13 cellular contexts compared by ENCODE assay signal in the genomic region with DNA sequence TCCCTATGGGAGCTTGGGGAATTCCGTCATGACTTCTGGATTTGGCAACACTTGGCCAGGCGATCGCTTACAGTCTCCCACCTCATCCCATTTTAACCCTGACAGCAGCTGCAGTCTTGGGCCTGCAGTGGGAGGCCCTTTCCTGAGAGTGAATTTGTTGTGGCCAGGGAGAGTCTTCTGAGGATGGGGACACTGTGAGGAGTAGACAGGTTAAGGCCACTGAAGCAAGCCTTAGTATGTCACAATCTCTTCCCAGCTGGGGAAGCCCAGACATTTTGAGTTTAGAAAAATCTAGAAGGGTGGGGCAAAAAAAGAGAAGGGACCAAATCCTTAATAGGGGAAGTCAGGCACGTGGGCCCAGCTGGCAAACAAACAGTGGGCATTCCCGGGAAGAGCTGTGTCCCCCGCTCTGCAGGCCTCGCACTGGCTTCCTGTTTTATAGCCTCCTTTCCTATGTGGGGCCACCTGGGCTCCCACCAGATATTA.
A peak's percentile ranks its signal among the peaks of the same experiment; 100 is the strongest.
DNase-seq lines count a peak whose midpoint lies in the region; ATAC-seq and TF ChIP-seq lines count a peak whose summit lies in the region.
"Had no signal": no experiment of that assay in that cellular context is flagged by ENCODE, and none has a peak within 500 bp of the region (broad histone marks: within the 10 kb centered on the region; RNA-seq: fewer than 3 reads in every experiment).

No MANE protein-coding gene starts in this region.

- H3K36me3 ChIP-seq in adrenal gland (replicated peaks in 1 of 2), result no peaks in the 10 kb centered on the region
- no peaks in the 10 kb centered on the region for H3K36me3 ChIP-seq in upper lobe of right lung

- 64 to 73% (median 67%) methylated on average over 4 to 7 of the region's 7 CpGs for WGBS in adrenal gland, 4 donors

- H3K27ac ChIP-seq in adrenal gland (peak overlapping the region in 3 of 5 donors; percentile 29 to 72 (median 65)), upper lobe of right lung (peak overlapping the region; percentile 37)
- H3K27ac ChIP-seq: epithelial cell of prostate had no signal

- H3K27ac Mint-ChIP-seq in nephron progenitor cell, result peak overlapping the region; percentile 53
- H3K27ac Mint-ChIP-seq: activated T-helper 2 cell treated with anti-CD3 and anti-CD28 coated beads, Interferon-gamma antibody, Interleukin-2, Interleukin-4, amounts not matched to agents 10 μg/mL and 5 μg/mL and 100 μg/mL, durations not matched to agents 14 hours and 24 hours and 36 hours had no signal

- H3K36me3 Mint-ChIP-seq in nephron progenitor cell (ENCODE audit: low read depth), result no peaks in the 10 kb centered on the region

- no peaks in the 10 kb centered on the region for H3K27me3 ChIP-seq in adrenal gland
- no peaks in the 10 kb centered on the region for H3K27me3 ChIP-seq in upper lobe of right lung

- H3K4me3 ChIP-seq in adrenal gland, result no peak overlapping the region
- H3K4me3 ChIP-seq in fibroblast of mammary gland (ENCODE audit: control insufficient read depth, low read depth, low read length), result no peak overlapping the region
- H3K4me3 ChIP-seq in upper lobe of right lung, result no peak overlapping the region
- H3K4me3 ChIP-seq: mucosa of descending colon had no signal

- peaks cover 70% of the 10 kb centered on the region for H3K4me1 Mint-ChIP-seq in nephron progenitor cell

- DNase-seq in adrenal gland (peak in 1 of 7 donors; percentile 34), fibroblast of mammary gland (ENCODE audit: low read depth) (peak; percentile 30), nephron progenitor cell (no peak), upper lobe of right lung (no peak), LoVo (ENCODE audit: low spot score) (no peak), NCI-H82 treated with DMSO at 0.1 percent for 48 hours (lab: John Stamatoyannopoulos, UW; ENCODE audit: unreplicated experiment) (no peak)
- DNase-seq: mucosa of descending colon; stimulated activated CD4-positive, alpha-beta T cell treated with anti-CD3 and anti-CD28 coated beads, Interleukin-4, amount 100 ng/mL, for 4 hours; stimulated activated naive CD8-positive, alpha-beta T cell treated with anti-CD3 and anti-CD28 coated beads, Interleukin-15, Interleukin-2, amounts not matched to agents 100 U/mL and 50 U/mL, for 24 hours; T-helper 2 cell had no signal

- no peak overlapping the region for H3K4me3 Mint-ChIP-seq in nephron progenitor cell

- H3K4me1 ChIP-seq in adrenal gland (replicated peaks in 1 of 2) (peaks cover 13 to 14% of the 10 kb centered on the region in 2 donors), upper lobe of right lung (peaks cover 14% of the 10 kb centered on the region)

- TF ChIP-seq CTCF in adrenal gland (IDR thresholded peaks at IDR 0.05) (no peak), fibroblast of mammary gland (conservative IDR thresholded peaks at IDR 0.05; ENCODE audit: control insufficient read depth, insufficient read depth, low read depth, low read length) (no peak), nephron progenitor cell (IDR thresholded peaks at IDR 0.05) (no peak), upper lobe of right lung (IDR thresholded peaks at IDR 0.05) (no peak)

- H3K9me3 Mint-ChIP-seq in nephron progenitor cell, result no peaks in the 10 kb centered on the region
- H3K9me3 Mint-ChIP-seq: activated T-helper 2 cell treated with anti-CD3 and anti-CD28 coated beads, Interferon-gamma antibody, Interleukin-2, Interleukin-4, amounts not matched to agents 10 μg/mL and 5 μg/mL and 100 μg/mL, durations not matched to agents 14 hours and 24 hours and 36 hours had no signal

- no peak for TF ChIP-seq POLR2A in adrenal gland (IDR thresholded peaks at IDR 0.05)

- intact Hi-C loops in adrenal gland (cut with DNase I), result no loop called here
- intact Hi-C loops in upper lobe of right lung (cut with DNase I), result no loop called here

- peaks cover 14% of the 10 kb centered on the region for H3K27me3 Mint-ChIP-seq in nephron progenitor cell (ENCODE audit: low read depth, poor library complexity)

- no peaks in the 10 kb centered on the region for H3K9me3 ChIP-seq in adrenal gland (replicated peaks in 1 of 3)
- H3K9me3 ChIP-seq in upper lobe of right lung, result no peaks in the 10 kb centered on the region
- H3K9me3 ChIP-seq: mucosa of descending colon had no signal

- peak; percentile 37 for ATAC-seq in upper lobe of right lung
- no peak for ATAC-seq in GM19452 (IDR thresholded peaks at IDR 0.05; ENCODE audit: unreplicated experiment)
- ATAC-seq: mucosa of descending colon had no signal
